13 cellular contexts compared by ENCODE assay signal in genomic region chr7:114925443-114925842, GRCh38. TPM values are rescaled to one million over a fixed set of nuclear protein-coding genes. Genes with fewer than 3 reads are reported as not detected.
DNase-seq lines count a peak whose midpoint lies in the region; ATAC-seq and TF ChIP-seq lines count a peak whose summit lies in the region.
"Had no signal": no experiment of that assay in that cellular context is flagged by ENCODE, and none has a peak within 500 bp of the region (broad histone marks: within the 10 kb centered on the region; RNA-seq: fewer than 3 reads in every experiment).

No MANE protein-coding gene starts in this region.

- no peaks in the 10 kb centered on the region for H3K27me3 Mint-ChIP-seq in activated naive CD4-positive, alpha-beta T cell treated with anti-CD3 and anti-CD28 coated beads for 36 hours (ENCODE audit: low read depth)
- H3K27me3 Mint-ChIP-seq in effector memory CD8-positive, alpha-beta T cell, result no peaks in the 10 kb centered on the region

- H3K9me3 Mint-ChIP-seq in activated naive CD4-positive, alpha-beta T cell treated with anti-CD3 and anti-CD28 coated beads for 36 hours, result no peaks in the 10 kb centered on the region
- H3K9me3 Mint-ChIP-seq in effector memory CD8-positive, alpha-beta T cell, result no peaks in the 10 kb centered on the region

- H3K9ac ChIP-seq in subcutaneous abdominal adipose tissue (ENCODE audit: low read length in 5 of 5), result peak overlapping the region in 1 of 5 donors; percentile 15

- CTCF ChIA-PET in activated naive CD4-positive, alpha-beta T cell treated with anti-CD3 and anti-CD28 coated beads for 36 hours (lab: Charles Lee), result interaction anchor here (0.9 to 1.9 kb wide), 2 partner anchors 14 to 60 kb away, joined by 5 to 12 read pairs; no protein-coding TSS in a partner anchor
- CTCF ChIA-PET in PC-9 (lab: Charles Lee), result no interaction called here

- no TSS peak for BruUV-seq in PC-9 (replicated peaks; lab: Mats Ljungman, UMichigan)

- POLR2A ChIA-PET in PC-9 (lab: Charles Lee; ENCODE audit: unreplicated experiment), result no interaction called here

- no peaks in the 10 kb centered on the region for H4K20me1 ChIP-seq in PC-9 (ENCODE audit: insufficient read depth)

- H3K4me1 ChIP-seq in PC-9 (replicated peaks; ENCODE audit: insufficient read depth) (peaks cover 24% of the 10 kb centered on the region), subcutaneous abdominal adipose tissue (ENCODE audit: control insufficient read depth in 5 of 5, insufficient read depth in 5 of 5, low read length in 5 of 5) (peaks cover 0 to 67% (median 51%) of the 10 kb centered on the region in 5 donors)

- H3K79me2 ChIP-seq in PC-9 (ENCODE audit: low read depth), result peaks cover 50% of the 10 kb centered on the region

- H3K27ac ChIP-seq in PC-9 (no peak overlapping the region), subcutaneous abdominal adipose tissue (ENCODE audit: low read depth, low read length) (peak overlapping the region; percentile 95)
- H3K27ac ChIP-seq: gastrocnemius medialis had no signal

- ATAC-seq in effector memory CD8-positive, alpha-beta T cell (replicated peaks), result no peak
- ATAC-seq: gastrocnemius medialis had no signal

- H3K4me3 ChIP-seq in PC-9, result no peak overlapping the region
- H3K4me3 ChIP-seq in subcutaneous abdominal adipose tissue (ENCODE audit: low read depth in 1 of 5, low read length in 5 of 5), result peak overlapping the region in 2 of 5 donors; percentile 21 to 22
- H3K4me3 ChIP-seq: gastrocnemius medialis had no signal

- peak overlapping the region; percentile 72 for H3K4me3 Mint-ChIP-seq in activated naive CD4-positive, alpha-beta T cell treated with anti-CD3 and anti-CD28 coated beads for 36 hours
- peak overlapping the region; percentile 74 to 88 for H3K4me3 Mint-ChIP-seq in effector memory CD8-positive, alpha-beta T cell

- no peaks in the 10 kb centered on the region for H3K27me3 ChIP-seq in PC-9 (ENCODE audit: insufficient read depth, low read depth)
- H3K27me3 ChIP-seq in subcutaneous abdominal adipose tissue (ENCODE audit: control insufficient read depth in 5 of 5, insufficient read depth in 4 of 5, low read length in 5 of 5), result no peaks in the 10 kb centered on the region
- H3K27me3 ChIP-seq: gastrocnemius medialis had no signal

- peaks cover 20% of the 10 kb centered on the region; the same call in 1 of the 2 replicates for H3K36me3 ChIP-seq in PC-9 (ENCODE audit: low read depth)
- H3K36me3 ChIP-seq in subcutaneous abdominal adipose tissue (ENCODE audit: control insufficient read depth in 5 of 5, insufficient read depth in 5 of 5, low read length in 5 of 5), result no peaks in the 10 kb centered on the region
- H3K36me3 ChIP-seq: gastrocnemius medialis had no signal

- H3K4me1 Mint-ChIP-seq in activated naive CD4-positive, alpha-beta T cell treated with anti-CD3 and anti-CD28 coated beads for 36 hours (ENCODE audit: low read depth), result peaks cover 34% of the 10 kb centered on the region
- peaks cover 14 to 32% of the 10 kb centered on the region in 2 donors for H3K4me1 Mint-ChIP-seq in effector memory CD8-positive, alpha-beta T cell (ENCODE audit: low read depth in 2 of 2)

- H3K4me2 ChIP-seq in PC-9, result peak overlapping the region; percentile 47

- peak overlapping the region; percentile 93 for H3K27ac Mint-ChIP-seq in activated naive CD4-positive, alpha-beta T cell treated with anti-CD3 and anti-CD28 coated beads for 36 hours
- H3K27ac Mint-ChIP-seq in effector memory CD8-positive, alpha-beta T cell, result peak overlapping the region; percentile 86 to 97

- peaks cover 15% of the 10 kb centered on the region for H3K36me3 Mint-ChIP-seq in activated naive CD4-positive, alpha-beta T cell treated with anti-CD3 and anti-CD28 coated beads for 36 hours (ENCODE audit: low read depth)
- H3K36me3 Mint-ChIP-seq in effector memory CD8-positive, alpha-beta T cell (ENCODE audit: insufficient read depth), result peaks cover 14% of the 10 kb centered on the region

- intact Hi-C loops in activated naive CD4-positive, alpha-beta T cell treated with anti-CD3 and anti-CD28 coated beads for 36 hours (cut with micrococcal nuclease), result loop anchor here (2.0 kb wide), 1 partner anchor 47 kb away; no protein-coding TSS in a partner anchor
- intact Hi-C loops in PC-9 (cut with micrococcal nuclease; ENCODE audit: unreplicated experiment), result loop anchor here (10.0 kb wide), 1 partner anchor 309 kb away; no protein-coding TSS in a partner anchor

- no peaks in the 10 kb centered on the region for H3K9me2 ChIP-seq in PC-9 (ENCODE audit: insufficient read depth)

- DNase-seq in activated naive CD4-positive, alpha-beta T cell treated with anti-CD3 and anti-CD28 coated beads for 36 hours, result no peak
- DNase-seq in activated naive CD4-positive, alpha-beta T cell treated with anti-CD3 and anti-CD28 coated beads, Interleukin-2, amount 50 U/mL, for 16 hours, result no peak
- no peak for DNase-seq in PC-9
- DNase-seq in effector memory CD8-positive, alpha-beta T cell, result no peak
- DNase-seq in GM10266 (ENCODE audit: extremely low spot score), result no peak
- no peak for DNase-seq in glomerular visceral epithelial cell (ENCODE audit: extremely low spot score)
- DNase-seq in activated CD4-positive, CD25-positive, alpha-beta regulatory T cell (lab: John Stamatoyannopoulos, UW), result no peak
- DNase-seq: amniotic stem cell, DMS79, gastrocnemius medialis, NCI-H226, posterior cingulate gyrus had no signal

- no peak overlapping the region for H2AFZ ChIP-seq in PC-9

- H3K9me3 ChIP-seq in PC-9 (ENCODE audit: insufficient read depth, low read depth), result no peaks in the 10 kb centered on the region
- H3K9me3 ChIP-seq in subcutaneous abdominal adipose tissue (ENCODE audit: control insufficient read depth in 5 of 5, low read length in 5 of 5), result no peaks in the 10 kb centered on the region
- H3K9me3 ChIP-seq: gastrocnemius medialis had no signal

- TF ChIP-seq CTCF in PC-9 (conservative IDR thresholded peaks at IDR 0.05), result no peak
- TF ChIP-seq CTCF in GM10266 (IDR thresholded peaks at IDR 0.05; ENCODE audit: control insufficient read depth, insufficient read depth, low read depth, missing control alignments), result no peak

- H3F3A ChIP-seq in PC-9 (ENCODE audit: insufficient read depth, low read depth), result peaks cover 3% of the 10 kb centered on the region; the same call in 1 of the 2 replicates

RNA-seq across cellular contexts. Expression of gene MDFIC, which starts 3.5 kb away (rescaled TPM):
- 10 to 100 TPM; 79.4 to 93.1 TPM for total RNA-seq in activated naive CD4-positive, alpha-beta T cell treated with anti-CD3 and anti-CD28 coated beads for 36 hours
- 38.9 and 39.8 TPM in 2 replicates for total RNA-seq in PC-9 (2021)
